26 cellular contexts compared by ENCODE assay signal in the genomic region with DNA sequence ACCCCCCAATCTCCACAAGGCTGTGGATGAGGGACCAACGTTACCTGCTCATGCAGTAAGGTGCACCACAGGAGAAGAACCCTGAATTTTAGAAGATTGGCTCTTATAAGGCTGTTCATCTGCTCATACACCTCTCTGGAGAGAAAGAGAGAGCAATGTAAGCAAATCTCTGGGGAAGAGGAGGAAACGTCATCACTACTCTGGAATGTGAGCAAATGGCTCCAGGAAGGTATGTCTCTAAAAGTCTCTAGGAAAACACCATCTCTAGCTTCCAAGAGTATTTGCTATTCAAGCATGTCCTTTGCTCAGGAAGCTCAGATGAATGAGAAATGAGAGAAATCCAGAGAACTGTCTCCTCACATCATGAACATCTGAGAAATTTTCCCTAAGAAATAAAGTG.
A peak's percentile ranks its signal among the peaks of the same experiment; 100 is the strongest.
DNase-seq lines count a peak whose midpoint lies in the region; ATAC-seq, FAIRE-seq and TF ChIP-seq lines count a peak whose summit lies in the region.
"Had no signal": no experiment of that assay in that cellular context is flagged by ENCODE, and none has a peak within 500 bp of the region (broad histone marks: within the 10 kb centered on the region; RNA-seq: fewer than 3 reads in every experiment).

No MANE protein-coding gene starts in this region.

- no peak for FAIRE-seq in RCC 7860 (lab: Jason Lieb, UNC)
- FAIRE-seq: small intestine had no signal

- H3K4me1 ChIP-seq in trophoblast cell (ENCODE audit: control insufficient read depth in 1 of 2, insufficient read depth in 2 of 2, low read length in 2 of 2) = peaks cover 0 to 3% of the 10 kb centered on the region in 2 experiments
- H3K4me1 ChIP-seq: BLaER1, stomach, thyroid gland had no signal

- H3K4me2 ChIP-seq in trophoblast cell (ENCODE audit: low read length) = peak overlapping the region; percentile 11
- H3K4me2 ChIP-seq: BLaER1 had no signal

- H4K91ac ChIP-seq in trophoblast cell (ENCODE audit: low read depth, low read length) = no peak overlapping the region

- no peak overlapping the region for H3K9ac ChIP-seq in trophoblast cell (ENCODE audit: low read length)
- H3K9ac ChIP-seq: BLaER1 had no signal

- DNase-seq in DMS53 treated with DMSO at 0.1 percent for 48 hours (lab: John Stamatoyannopoulos, UW; ENCODE audit: unreplicated experiment) (peak; percentile 19), RCC 7860 (ENCODE audit: low spot score) (peak; percentile 15), glomerular visceral epithelial cell (ENCODE audit: extremely low spot score) (peak; percentile 20), trophoblast cell (no peak), SHP77 treated with DMSO at 0.1 percent for 48 hours (lab: John Stamatoyannopoulos, UW) (no peak), osteocyte (ENCODE audit: extremely low spot score, unreplicated experiment) (no peak)
- DNase-seq: activated CD4-positive, alpha-beta T cell treated with anti-CD3 and anti-CD28 coated beads, Interleukin-2, amount 50 U/mL, for 1 hour; activated CD8-positive, alpha-beta memory T cell treated with anti-CD3 and anti-CD28 coated beads, Interleukin-2, amount 10 ng/mL, durations not matched to agents 7 days and 5 days; activated naive CD8-positive, alpha-beta T cell treated with anti-CD3 and anti-CD28 coated beads, Interleukin-2, amount 50 U/mL, for 24 hours; activated T-cell treated with anti-CD3 and anti-CD28 coated beads, Interleukin-2, amount 50 U/mL, for 48 hours; Caco-2; left ventricle myocardium superior; natural killer cell; NCI-H1048; NCI-H1694 treated with DMSO at 0.1 percent for 48 hours; NCI-H510A; NK-92 treated with Interleukin-12 subunit alpha and Interleukin-12 subunit beta, amount 100 ng/mL, for 24 hours; occipital lobe; SIG-M5; small intestine; stimulated activated CD4-positive, alpha-beta T cell treated with anti-CD3 and anti-CD28 coated beads, Interleukin-2, amount 100 ng/mL, for 24 hours; stomach; T1000; thyroid gland had no signal

- no peak overlapping the region for H3K27ac ChIP-seq in trophoblast cell (ENCODE audit: low read depth, low read length)
- H3K27ac ChIP-seq: BLaER1, stomach, thyroid gland had no signal

- no peak for TF ChIP-seq CTCF in osteocyte (IDR thresholded peaks at IDR 0.05)

- H3K9me3 ChIP-seq in trophoblast cell (ENCODE audit: insufficient read depth, low read depth, low read length) = no peaks in the 10 kb centered on the region
- H3K9me3 ChIP-seq: Caco-2, stomach, thyroid gland had no signal

- H2BK12ac ChIP-seq in trophoblast cell (ENCODE audit: low read length) = no peak overlapping the region

- no CpG with 5 or more reads among the region's 2 CpGs for WGBS in trophoblast cell (ENCODE audit: extremely low coverage, insufficient coverage, insufficient read length)

- H3K4ac ChIP-seq in trophoblast cell (ENCODE audit: low read depth, low read length) = no peak overlapping the region

- no peak for ATAC-seq in GM18498 (IDR thresholded peaks at IDR 0.05; ENCODE audit: unreplicated experiment)
- ATAC-seq: activated CD8-positive, alpha-beta memory T cell treated with anti-CD3 and anti-CD28 coated beads, Interleukin-2, amount 10 ng/mL, durations not matched to agents 7 days and 5 days; activated naive CD8-positive, alpha-beta T cell treated with anti-CD3 and anti-CD28 coated beads, Interleukin-2, amount 50 U/mL, for 24 hours; left ventricle myocardium superior; natural killer cell had no signal

- H3K23ac ChIP-seq in trophoblast cell (ENCODE audit: low read length) = no peak overlapping the region

- H2AK5ac ChIP-seq in trophoblast cell (ENCODE audit: low read length) = no peak overlapping the region

- H2BK5ac ChIP-seq in trophoblast cell (ENCODE audit: low read depth, low read length, poor library complexity) = no peak overlapping the region

- H3K9me3 Mint-ChIP-seq in osteocyte (ENCODE audit: unreplicated experiment) = peaks cover 10% of the 10 kb centered on the region
- H3K9me3 Mint-ChIP-seq: activated naive CD8-positive, alpha-beta T cell treated with anti-CD3 and anti-CD28 coated beads, Interleukin-2, amount 50 U/mL, for 24 hours; natural killer cell had no signal

- H2AFZ ChIP-seq in trophoblast cell (ENCODE audit: insufficient read depth, low read length, poor library complexity) = no peak overlapping the region

- H3K27me3 Mint-ChIP-seq in osteocyte (ENCODE audit: unreplicated experiment) = no peaks in the 10 kb centered on the region

- no peaks in the 10 kb centered on the region for H3K79me2 ChIP-seq in trophoblast cell (ENCODE audit: control insufficient read depth, insufficient read depth, low read length, poor library complexity)

- H3K27me3 ChIP-seq in trophoblast cell (ENCODE audit: insufficient read depth, low read length) = no peaks in the 10 kb centered on the region
- H3K27me3 ChIP-seq: BLaER1, stomach, thyroid gland had no signal

- no peak overlapping the region for H4K8ac ChIP-seq in trophoblast cell (ENCODE audit: low read depth, low read length)

- no peak overlapping the region for H3K14ac ChIP-seq in trophoblast cell (ENCODE audit: low read length)

- H3K18ac ChIP-seq in trophoblast cell (ENCODE audit: low read length) = no peak overlapping the region

- H2BK120ac ChIP-seq in trophoblast cell (ENCODE audit: insufficient read depth, low read length, poor library complexity) = no peak overlapping the region

- no peaks in the 10 kb centered on the region for H3K36me3 ChIP-seq in trophoblast cell (ENCODE audit: control insufficient read depth in 1 of 2, insufficient read depth in 2 of 2, low read length in 2 of 2)
- H3K36me3 ChIP-seq: BLaER1, stomach, thyroid gland had no signal

- H3K27ac Mint-ChIP-seq in osteocyte (ENCODE audit: unreplicated experiment) = no peak overlapping the region
- H3K27ac Mint-ChIP-seq: activated CD8-positive, alpha-beta memory T cell treated with anti-CD3 and anti-CD28 coated beads, Interleukin-2, amount 10 ng/mL, durations not matched to agents 7 days and 5 days; activated naive CD8-positive, alpha-beta T cell treated with anti-CD3 and anti-CD28 coated beads, Interleukin-2, amount 50 U/mL, for 24 hours; natural killer cell had no signal

- H3K4me1 Mint-ChIP-seq in osteocyte (ENCODE audit: unreplicated experiment) = peaks cover 7% of the 10 kb centered on the region
- H3K4me1 Mint-ChIP-seq: activated CD8-positive, alpha-beta memory T cell treated with anti-CD3 and anti-CD28 coated beads, Interleukin-2, amount 10 ng/mL, durations not matched to agents 7 days and 5 days; activated naive CD8-positive, alpha-beta T cell treated with anti-CD3 and anti-CD28 coated beads, Interleukin-2, amount 50 U/mL, for 24 hours had no signal

- no peaks in the 10 kb centered on the region for H3K79me1 ChIP-seq in trophoblast cell (ENCODE audit: low read length)

- H4K12ac ChIP-seq in trophoblast cell (ENCODE audit: low read depth, low read length) = no peak overlapping the region

- H3K36me3 Mint-ChIP-seq in osteocyte (ENCODE audit: unreplicated experiment) = no peaks in the 10 kb centered on the region
- H3K36me3 Mint-ChIP-seq: activated CD8-positive, alpha-beta memory T cell treated with anti-CD3 and anti-CD28 coated beads, Interleukin-2, amount 10 ng/mL, durations not matched to agents 7 days and 5 days; natural killer cell had no signal

- H3K4me3 Mint-ChIP-seq in osteocyte (ENCODE audit: unreplicated experiment) = no peak overlapping the region
- H3K4me3 Mint-ChIP-seq: activated CD8-positive, alpha-beta memory T cell treated with anti-CD3 and anti-CD28 coated beads, Interleukin-2, amount 10 ng/mL, durations not matched to agents 7 days and 5 days; activated naive CD8-positive, alpha-beta T cell treated with anti-CD3 and anti-CD28 coated beads, Interleukin-2, amount 50 U/mL, for 24 hours; natural killer cell had no signal

- no peak overlapping the region for H3K4me3 ChIP-seq in trophoblast cell (ENCODE audit: low read depth, low read length)
- H3K4me3 ChIP-seq: BLaER1, stomach, thyroid gland had no signal

Comparison
In these comparisons a context has a peak if more than half of its experiments do, and no peak if none do; other contexts are left out.
1. DNase-seq: peak in DMS53 treated with DMSO at 0.1 percent for 48 hours (single experiment), RCC 7860 (single experiment) and glomerular visceral epithelial cell (single experiment); none in trophoblast cell (0 of 2), SHP77 treated with DMSO at 0.1 percent for 48 hours (single experiment) and osteocyte (single experiment).